Comparison of ENCODE assay signal across 18 cellular contexts in the genomic region with DNA sequence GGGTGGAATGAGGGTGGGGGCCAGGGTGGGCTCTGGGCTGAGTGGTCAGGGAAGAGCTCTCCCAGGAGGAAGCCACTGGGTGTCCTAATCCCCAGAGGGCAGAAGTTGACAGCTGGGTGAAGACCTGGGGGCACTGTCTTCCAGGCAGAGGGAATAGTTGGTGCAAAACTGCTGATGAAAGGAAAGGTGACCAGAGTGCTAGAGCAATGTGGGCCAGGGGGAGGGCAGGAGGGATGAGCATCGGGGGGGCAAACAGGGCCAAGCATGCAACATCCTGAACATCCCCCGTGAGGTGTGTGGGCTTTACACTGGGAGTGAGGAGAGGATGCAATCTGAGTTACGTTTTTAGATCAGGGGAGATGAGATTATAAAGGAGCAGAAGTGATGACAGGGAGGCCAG.
"Had no signal": no experiment of that assay in that cellular context is flagged by ENCODE, and none has a peak within 500 bp of the region (broad histone marks: within the 10 kb centered on the region; RNA-seq: fewer than 3 reads in every experiment).

No MANE protein-coding gene starts in this region.

- H3K4me3 Mint-ChIP-seq: activated CD8-positive, alpha-beta memory T cell treated with anti-CD3 and anti-CD28 coated beads, Interleukin-2, amount 10 ng/mL, durations not matched to agents 7 days and 5 days; activated naive CD4-positive, alpha-beta T cell treated with anti-CD3 and anti-CD28 coated beads, Interleukin-2, amount 50 U/mL, for 24 hours had no signal

- H3K4me1 ChIP-seq: colonic mucosa had no signal

- DNase-seq: activated CD8-positive, alpha-beta memory T cell treated with anti-CD3 and anti-CD28 coated beads, Interleukin-2, amount 10 ng/mL, durations not matched to agents 7 days and 5 days; activated T-cell treated with anti-CD3 and anti-CD28 coated beads, Interleukin-2, amount 50 U/mL, for 1 hour; caudate nucleus; colonic mucosa; esophagus squamous epithelium; hippocampal formation; kidney glomerular epithelial cell; right cardiac atrium; small intestine; stimulated activated CD4-positive, alpha-beta T cell treated with anti-CD3 and anti-CD28 coated beads, Interleukin-4, amount 100 ng/mL, for 4 hours; stimulated activated CD8-positive, alpha-beta memory T cell treated with anti-CD3 and anti-CD28 coated beads, Interleukin-4, amount 100 ng/mL, for 48 hours; stimulated activated naive CD8-positive, alpha-beta T cell treated with anti-CD3 and anti-CD28 coated beads, Interleukin-15, Interleukin-2, amounts not matched to agents 100 U/mL and 50 U/mL, for 24 hours; T-helper 9 cell; transverse colon had no signal

- H3K36me3 ChIP-seq: adrenal gland, colonic mucosa, esophagus squamous epithelium, transverse colon had no signal

- H3K27me3 Mint-ChIP-seq: activated CD8-positive, alpha-beta memory T cell treated with anti-CD3 and anti-CD28 coated beads, Interleukin-2, amount 10 ng/mL, durations not matched to agents 7 days and 5 days; activated naive CD4-positive, alpha-beta T cell treated with anti-CD3 and anti-CD28 coated beads, Interleukin-2, amount 50 U/mL, for 24 hours had no signal

- FAIRE-seq: small intestine had no signal

- H3K4me3 ChIP-seq: adrenal gland, colonic mucosa, esophagus squamous epithelium, transverse colon had no signal

- H3K27ac ChIP-seq: adrenal gland, colonic mucosa, esophagus squamous epithelium, transverse colon had no signal

- H3K9me3 Mint-ChIP-seq: activated T-helper 2 cell treated with anti-CD3 and anti-CD28 coated beads, Interferon-gamma antibody, Interleukin-2, Interleukin-4, amounts not matched to agents 10 μg/mL and 5 μg/mL and 100 μg/mL, durations not matched to agents 14 hours and 24 hours and 36 hours had no signal

- ATAC-seq: activated CD8-positive, alpha-beta memory T cell treated with anti-CD3 and anti-CD28 coated beads, Interleukin-2, amount 10 ng/mL, durations not matched to agents 7 days and 5 days; right cardiac atrium; stimulated activated naive CD8-positive, alpha-beta T cell treated with anti-CD3 and anti-CD28 coated beads, Interleukin-15, Interleukin-2, amounts not matched to agents 100 U/mL and 50 U/mL, for 24 hours had no signal

- H3K36me3 Mint-ChIP-seq: activated CD8-positive, alpha-beta memory T cell treated with anti-CD3 and anti-CD28 coated beads, Interleukin-2, amount 10 ng/mL, durations not matched to agents 7 days and 5 days had no signal

- H3K27me3 ChIP-seq: adrenal gland, colonic mucosa, transverse colon had no signal

- H3K27ac Mint-ChIP-seq: activated CD8-positive, alpha-beta memory T cell treated with anti-CD3 and anti-CD28 coated beads, Interleukin-2, amount 10 ng/mL, durations not matched to agents 7 days and 5 days; activated T-helper 2 cell treated with anti-CD3 and anti-CD28 coated beads, Interferon-gamma antibody, Interleukin-2, Interleukin-4, amounts not matched to agents 10 μg/mL and 5 μg/mL and 100 μg/mL, durations not matched to agents 14 hours and 24 hours and 36 hours; progenitor cell of endocrine pancreas had no signal

- H3K9me3 ChIP-seq: adrenal gland, colonic mucosa, esophagus squamous epithelium, transverse colon had no signal
